In the genomic region with DNA sequence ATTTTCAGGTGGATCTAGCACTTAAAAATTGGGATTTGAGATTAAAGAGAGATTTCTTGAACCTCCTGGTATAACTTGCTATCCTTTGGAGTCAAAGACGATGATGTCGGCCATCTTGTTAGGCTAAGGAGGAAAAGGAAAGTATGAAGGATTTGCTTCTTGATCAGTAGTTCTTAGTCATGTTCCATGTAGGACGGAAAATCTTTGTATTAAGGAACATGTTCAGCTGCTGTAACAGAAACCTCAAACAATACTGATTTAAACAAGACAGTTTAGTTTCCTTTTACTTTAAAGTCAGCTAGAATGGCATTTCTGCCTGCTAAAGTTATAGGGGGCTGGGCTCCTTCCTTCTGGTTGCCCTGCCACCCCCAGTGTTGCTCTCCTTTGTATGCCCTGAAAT, we compare ENCODE assay signal across 19 cellular contexts. TPM values are rescaled to one million over a fixed set of nuclear protein-coding genes. Genes with fewer than 3 reads are reported as not detected.
A peak's percentile ranks its signal among the peaks of the same experiment; 100 is the strongest.
DNase-seq lines count a peak whose midpoint lies in the region; ATAC-seq and FAIRE-seq lines count a peak whose summit lies in the region.
"Had no signal": no experiment of that assay in that cellular context is flagged by ENCODE, and none has a peak within 500 bp of the region (broad histone marks: within the 10 kb centered on the region; RNA-seq: fewer than 3 reads in every experiment).

No MANE protein-coding gene starts in this region.

- no peaks in the 10 kb centered on the region for H3K27me3 Mint-ChIP-seq in activated T-cell treated with anti-CD3 and anti-CD28 coated beads, Interleukin-2, amount 50 U/mL, for 72 hours (ENCODE audit: low read depth)
- H3K27me3 Mint-ChIP-seq in activated T-helper 17 cell treated with anti-CD3 and anti-CD28 coated beads, Interleukin-2, amount 50 U/mL, for 72 hours, result no peaks in the 10 kb centered on the region
- no peaks in the 10 kb centered on the region for H3K27me3 Mint-ChIP-seq in stimulated activated memory B cell treated with anti-CD40 and anti-IgM and Interleukin-4, amounts not matched to agents 10 μg/mL and 1 μg/mL and 100 μg/mL, for 72 hours
- H3K27me3 Mint-ChIP-seq: activated CD8-positive, alpha-beta memory T cell treated with anti-CD3 and anti-CD28 coated beads, Interleukin-2, amount 10 ng/mL, durations not matched to agents 7 days and 5 days had no signal

- H3K36me3 Mint-ChIP-seq in activated T-cell treated with anti-CD3 and anti-CD28 coated beads, Interleukin-2, amount 50 U/mL, for 72 hours (ENCODE audit: insufficient read depth in 2 of 2), result no peaks in the 10 kb centered on the region
- peaks cover 10% of the 10 kb centered on the region for H3K36me3 Mint-ChIP-seq in activated T-helper 17 cell treated with anti-CD3 and anti-CD28 coated beads, Interleukin-2, amount 50 U/mL, for 72 hours (ENCODE audit: low read depth)
- no peaks in the 10 kb centered on the region for H3K36me3 Mint-ChIP-seq in stimulated activated memory B cell treated with anti-CD40 and anti-IgM and Interleukin-4, amounts not matched to agents 10 μg/mL and 1 μg/mL and 100 μg/mL, for 72 hours
- H3K36me3 Mint-ChIP-seq: activated CD8-positive, alpha-beta memory T cell treated with anti-CD3 and anti-CD28 coated beads, Interleukin-2, amount 10 ng/mL, durations not matched to agents 7 days and 5 days had no signal

- DNase-seq in activated T-cell treated with anti-CD3 and anti-CD28 coated beads, Interleukin-2, amount 50 U/mL, for 72 hours, result no peak
- no peak for DNase-seq in activated T-cell treated with anti-CD3 and anti-CD28 coated beads, Interleukin-2, amount 50 U/mL, for 1 hour
- no peak for DNase-seq in urothelium cell line (ENCODE audit: low spot score)
- no peak for DNase-seq in SK-N-DZ (ENCODE audit: low spot score)
- DNase-seq: ACHN; activated naive CD4-positive, alpha-beta T cell treated with anti-CD3 and anti-CD28 coated beads, Interleukin-2, amount 50 U/mL, for 16 hours; Caco-2; dermis blood vessel endothelial cell; foreskin melanocyte; left colon; NCI-H2029 treated with DMSO at 0.1 percent for 48 hours; NCI-H510A; stimulated activated CD4-positive, alpha-beta T cell treated with anti-CD3 and anti-CD28 coated beads, Interleukin-12 subunit alpha, Interleukin-12 subunit beta, amount 100 ng/mL, for 4 hours; thyroid gland had no signal

- peak overlapping the region; percentile 98 for H3K27ac Mint-ChIP-seq in activated T-cell treated with anti-CD3 and anti-CD28 coated beads, Interleukin-2, amount 50 U/mL, for 72 hours
- peak overlapping the region; percentile 99 for H3K27ac Mint-ChIP-seq in activated T-helper 17 cell treated with anti-CD3 and anti-CD28 coated beads, Interleukin-2, amount 50 U/mL, for 72 hours
- H3K27ac Mint-ChIP-seq in stimulated activated memory B cell treated with anti-CD40 and anti-IgM and Interleukin-4, amounts not matched to agents 10 μg/mL and 1 μg/mL and 100 μg/mL, for 72 hours, result peak overlapping the region; percentile 76

- FAIRE-seq in urothelium cell line (lab: Jason Lieb, UNC), result no peak

- no peaks in the 10 kb centered on the region for H3K9me3 Mint-ChIP-seq in activated T-cell treated with anti-CD3 and anti-CD28 coated beads, Interleukin-2, amount 50 U/mL, for 72 hours
- H3K9me3 Mint-ChIP-seq in activated T-helper 17 cell treated with anti-CD3 and anti-CD28 coated beads, Interleukin-2, amount 50 U/mL, for 72 hours, result no peaks in the 10 kb centered on the region
- H3K9me3 Mint-ChIP-seq in stimulated activated memory B cell treated with anti-CD40 and anti-IgM and Interleukin-4, amounts not matched to agents 10 μg/mL and 1 μg/mL and 100 μg/mL, for 72 hours, result no peaks in the 10 kb centered on the region

- peaks cover 62% of the 10 kb centered on the region for H3K4me1 Mint-ChIP-seq in activated T-cell treated with anti-CD3 and anti-CD28 coated beads, Interleukin-2, amount 50 U/mL, for 72 hours (ENCODE audit: low read depth)
- peaks cover 56% of the 10 kb centered on the region for H3K4me1 Mint-ChIP-seq in activated T-helper 17 cell treated with anti-CD3 and anti-CD28 coated beads, Interleukin-2, amount 50 U/mL, for 72 hours
- peaks cover 71% of the 10 kb centered on the region for H3K4me1 Mint-ChIP-seq in stimulated activated memory B cell treated with anti-CD40 and anti-IgM and Interleukin-4, amounts not matched to agents 10 μg/mL and 1 μg/mL and 100 μg/mL, for 72 hours

- ATAC-seq in activated T-cell treated with anti-CD3 and anti-CD28 coated beads, Interleukin-2, amount 50 U/mL, for 72 hours (replicated peaks in 1 of 2), result peak; percentile 63 to 67
- ATAC-seq in HG02798 (IDR thresholded peaks at IDR 0.05; ENCODE audit: poor library complexity, unreplicated experiment), result peak; percentile 15
- peak; percentile 73 for ATAC-seq in activated T-helper 17 cell treated with anti-CD3 and anti-CD28 coated beads, Interleukin-2, amount 50 U/mL, for 72 hours (replicated peaks)
- no peak for ATAC-seq in stimulated activated memory B cell treated with anti-CD40 and anti-IgM and Interleukin-4, amounts not matched to agents 10 μg/mL and 1 μg/mL and 100 μg/mL, for 72 hours
- ATAC-seq in HG03135 (IDR thresholded peaks at IDR 0.05; ENCODE audit: unreplicated experiment), result no peak
- ATAC-seq: activated CD8-positive, alpha-beta memory T cell treated with anti-CD3 and anti-CD28 coated beads, Interleukin-2, amount 10 ng/mL, durations not matched to agents 7 days and 5 days had no signal

- peak overlapping the region; percentile 66 to 87 for H3K4me3 Mint-ChIP-seq in activated T-cell treated with anti-CD3 and anti-CD28 coated beads, Interleukin-2, amount 50 U/mL, for 72 hours
- H3K4me3 Mint-ChIP-seq in activated T-helper 17 cell treated with anti-CD3 and anti-CD28 coated beads, Interleukin-2, amount 50 U/mL, for 72 hours, result peak overlapping the region; percentile 91
- no peak overlapping the region for H3K4me3 Mint-ChIP-seq in stimulated activated memory B cell treated with anti-CD40 and anti-IgM and Interleukin-4, amounts not matched to agents 10 μg/mL and 1 μg/mL and 100 μg/mL, for 72 hours
- H3K4me3 Mint-ChIP-seq: activated CD8-positive, alpha-beta memory T cell treated with anti-CD3 and anti-CD28 coated beads, Interleukin-2, amount 10 ng/mL, durations not matched to agents 7 days and 5 days had no signal

RNA-seq across cellular contexts. Expression of a gene that starts 56.4 kb away (rescaled TPM):
- 10 to 100 TPM; 10.9 to 16.2 TPM for total RNA-seq in activated T-cell treated with anti-CD3 and anti-CD28 coated beads, Interleukin-2, amount 50 U/mL, for 72 hours
- 10 to 100 TPM; 53.0 to 53.1 TPM for total RNA-seq in activated T-helper 17 cell treated with anti-CD3 and anti-CD28 coated beads, Interleukin-2, amount 50 U/mL, for 72 hours
- polyA plus RNA-seq in SK-N-DZ (2014; cell fraction: cytosol; rRNA removed), result 37.1 and 55.6 TPM in 2 replicates
- 20.4 and 23.6 TPM in 2 replicates for polyA plus RNA-seq in SK-N-DZ (2014; cell fraction: nucleus; rRNA removed)

Comparison
In these comparisons a context has a peak if more than half of its experiments do, and no peak if none do; other contexts are left out.
1. ATAC-seq: peak in activated T-cell treated with anti-CD3 and anti-CD28 coated beads, Interleukin-2, amount 50 U/mL, for 72 hours (2 of 2), HG02798 (single experiment) and activated T-helper 17 cell treated with anti-CD3 and anti-CD28 coated beads, Interleukin-2, amount 50 U/mL, for 72 hours (single experiment); none in stimulated activated memory B cell treated with anti-CD40 and anti-IgM and Interleukin-4, amounts not matched to agents 10 μg/mL and 1 μg/mL and 100 μg/mL, for 72 hours (single experiment) and HG03135 (single experiment).
2. Peak in every context shown above with its lines, with median percentiles within 50 percentile points of each other: H3K27ac Mint-ChIP-seq.